In genomic region chr7:34596887-34597286, GRCh38 we compare ENCODE assay signal across 12 cellular contexts.
DNase-seq lines count a peak whose midpoint lies in the region; ATAC-seq and TF ChIP-seq lines count a peak whose summit lies in the region.
"Had no signal": no experiment of that assay in that cellular context is flagged by ENCODE, and none has a peak within 500 bp of the region (broad histone marks: within the 10 kb centered on the region; RNA-seq: fewer than 3 reads in every experiment).

No MANE protein-coding gene starts in this region.

- H3K27ac Mint-ChIP-seq in progenitor cell of endocrine pancreas = no peak overlapping the region
- H3K27ac Mint-ChIP-seq: CD4-positive, alpha-beta memory T cell had no signal

- DNase-seq in SHP77 (lab: John Stamatoyannopoulos, UW) (peak; percentile 15 to 26), SHP77 treated with DMSO at 0.1 percent for 48 hours (lab: John Stamatoyannopoulos, UW) (no peak), LNCaP clone FGC (ENCODE audit: low read depth) (no peak), astrocyte of the hippocampus (ENCODE audit: low read depth, low spot score) (peak; percentile 39), progenitor cell of endocrine pancreas (ENCODE audit: low spot score, unreplicated experiment) (no peak), hepatic stellate cell (ENCODE audit: low spot score) (no peak)
- DNase-seq: activated CD4-positive, alpha-beta T cell treated with anti-CD3 and anti-CD28 coated beads for 1 hour; CD4-positive, alpha-beta memory T cell; stimulated activated CD4-positive, alpha-beta T cell treated with anti-CD3 and anti-CD28 coated beads, Interleukin-4, amount 100 ng/mL, for 24 hours had no signal

- ATAC-seq in HG03442 (IDR thresholded peaks at IDR 0.05; ENCODE audit: unreplicated experiment) (no peak), HG03565 (IDR thresholded peaks at IDR 0.05; ENCODE audit: unreplicated experiment) (no peak)

- peak; percentile 25; the same call in 1 of the 2 replicates for TF ChIP-seq CTCF in LNCaP clone FGC (IDR thresholded peaks at IDR 0.05; ENCODE audit: control insufficient read depth, extremely low read depth, insufficient read depth)
- peak; percentile 44 for TF ChIP-seq CTCF in progenitor cell of endocrine pancreas (IDR thresholded peaks at IDR 0.05; ENCODE audit: unreplicated experiment)

- H3K4me3 Mint-ChIP-seq in progenitor cell of endocrine pancreas (ENCODE audit: low read depth) = no peak overlapping the region
- H3K4me3 Mint-ChIP-seq: CD4-positive, alpha-beta memory T cell had no signal

- no peak overlapping the region for H3K4me3 ChIP-seq in LNCaP clone FGC (ENCODE audit: low read depth, low read length)
- H3K4me3 ChIP-seq: lung had no signal

- no peaks in the 10 kb centered on the region for H3K36me3 Mint-ChIP-seq in progenitor cell of endocrine pancreas (ENCODE audit: insufficient read depth)
- H3K36me3 Mint-ChIP-seq: CD4-positive, alpha-beta memory T cell had no signal

- H3K4me1 Mint-ChIP-seq in progenitor cell of endocrine pancreas (ENCODE audit: low read depth) = no peaks in the 10 kb centered on the region
- H3K4me1 Mint-ChIP-seq: CD4-positive, alpha-beta memory T cell had no signal

- peaks cover 10% of the 10 kb centered on the region for H3K27me3 Mint-ChIP-seq in progenitor cell of endocrine pancreas

- no peaks in the 10 kb centered on the region for H3K9me3 Mint-ChIP-seq in progenitor cell of endocrine pancreas (ENCODE audit: low read depth)

Comparison
In these comparisons a context has a peak if more than half of its experiments do, and no peak if none do; other contexts are left out.
1. DNase-seq: peak in SHP77 (2 of 2) and astrocyte of the hippocampus (single experiment); none in SHP77 treated with DMSO at 0.1 percent for 48 hours (single experiment), LNCaP clone FGC (single experiment), progenitor cell of endocrine pancreas (single experiment) and hepatic stellate cell (single experiment).